ENCODE assay signal across 8 cellular contexts in genomic region chr6:27838513-27839302, GRCh38.
DNase-seq lines count a peak whose midpoint lies in the region; ATAC-seq and TF ChIP-seq lines count a peak whose summit lies in the region.
"Not testable (repeated sequence)": the region's sequence is repeated elsewhere in the genome, so short reads cannot be mapped to it uniquely, and the experiment has no call there.

No MANE protein-coding gene starts in this region.

- H3K4me3 ChIP-seq in duodenal mucosa (ENCODE audit: low read depth in 1 of 2, low read length in 2 of 2) (peak overlapping the region; percentile 79 to 86), kidney epithelial cell (ENCODE audit: low read depth, low read length) (peak overlapping the region; percentile 56), rectal smooth muscle tissue (ENCODE audit: low read length) (peak overlapping the region; percentile 73), aorta (ENCODE audit: low read length in 2 of 2) (peak overlapping the region; percentile 37 to 79)

- intact Hi-C loops in aorta (cut with DNase I): loop anchor here in 1 of 2 donors (2.0 kb wide), 2 partner anchors 26 to 56 kb away; a partner anchor contains a TSS

- H3K4me1 ChIP-seq in duodenal mucosa (ENCODE audit: control insufficient read depth in 1 of 2, insufficient read depth in 2 of 2, low read length in 2 of 2): peaks cover 16 to 19% of the 10 kb centered on the region in 2 donors
- H3K4me1 ChIP-seq in rectal smooth muscle tissue (ENCODE audit: control insufficient read depth, insufficient read depth, low read length); aorta (ENCODE audit: control insufficient read depth in 1 of 2, insufficient read depth in 2 of 2, low read length in 2 of 2): not testable (repeated sequence)

- peak; percentile 72 for DNase-seq in NK-92 treated with Interleukin-12 subunit alpha and Interleukin-12 subunit beta, amount 100 ng/mL, for 24 hours (lab: John Stamatoyannopoulos, UW)
- DNase-seq in activated CD8-positive, alpha-beta memory T cell treated with anti-CD3 and anti-CD28 coated beads for 24 hours: peak; percentile 91
- not testable (repeated sequence) for DNase-seq in kidney epithelial cell (ENCODE audit: low read depth)
- DNase-seq in aorta: peak; percentile 84 to 88

- H3K9ac ChIP-seq in duodenal mucosa (ENCODE audit: low read depth in 1 of 2, low read length in 2 of 2) (peak overlapping the region; percentile 65 to 96), rectal smooth muscle tissue (ENCODE audit: low read length) (peak overlapping the region; percentile 78)

- TF ChIP-seq CTCF in kidney epithelial cell (IDR thresholded peaks at IDR 0.05; ENCODE audit: insufficient read depth, low read length, poor library complexity, severe bottlenecking): not testable (repeated sequence)

- H3K27ac ChIP-seq in duodenal mucosa (ENCODE audit: low read depth, low read length) (peak overlapping the region; percentile 98), rectal smooth muscle tissue (ENCODE audit: low read depth, low read length) (peak overlapping the region; percentile 97), aorta (ENCODE audit: low read depth in 1 of 2, low read length in 2 of 2) (peak overlapping the region; percentile 78 to 97)

- not testable (repeated sequence) for ATAC-seq in GM18505 (IDR thresholded peaks at IDR 0.05; ENCODE audit: unreplicated experiment)
- ATAC-seq in HG03175 (IDR thresholded peaks at IDR 0.05; ENCODE audit: unreplicated experiment): peak; percentile 1
- peak; percentile 66 for ATAC-seq in aorta (ENCODE audit: low FRiP score)

- TF ChIP-seq POLR2A in GM18505 (IDR thresholded peaks at IDR 0.05; ENCODE audit: borderline replicate concordance, extremely low read depth, insufficient read depth, insufficient read length): peak; percentile 74

- H3K36me3 ChIP-seq in duodenal mucosa (ENCODE audit: control insufficient read depth in 1 of 2, insufficient read depth in 2 of 2, low read length in 2 of 2); kidney epithelial cell (ENCODE audit: control insufficient read depth, insufficient read depth, low read length); rectal smooth muscle tissue (ENCODE audit: control insufficient read depth, insufficient read depth, low read length); aorta (ENCODE audit: control insufficient read depth in 1 of 2, insufficient read depth in 2 of 2, low read length in 1 of 2): not testable (repeated sequence)

- not testable (repeated sequence) for H3K27me3 ChIP-seq in duodenal mucosa (ENCODE audit: control insufficient read depth in 1 of 2, insufficient read depth in 2 of 2, low read length in 2 of 2); kidney epithelial cell (ENCODE audit: control insufficient read depth, insufficient read depth, low read length); rectal smooth muscle tissue (ENCODE audit: control insufficient read depth, insufficient read depth, low read length); aorta (ENCODE audit: control insufficient read depth in 1 of 2, insufficient read depth in 2 of 2, low read length in 1 of 2)

- not testable (repeated sequence) for H3K9me3 ChIP-seq in duodenal mucosa (ENCODE audit: control insufficient read depth in 1 of 2, low read length in 2 of 2); aorta (ENCODE audit: control insufficient read depth, low read length)

- WGBS in aorta, 2 donors: 0% methylated on average over 48 of the region's 48 CpGs
